In the genomic region with DNA sequence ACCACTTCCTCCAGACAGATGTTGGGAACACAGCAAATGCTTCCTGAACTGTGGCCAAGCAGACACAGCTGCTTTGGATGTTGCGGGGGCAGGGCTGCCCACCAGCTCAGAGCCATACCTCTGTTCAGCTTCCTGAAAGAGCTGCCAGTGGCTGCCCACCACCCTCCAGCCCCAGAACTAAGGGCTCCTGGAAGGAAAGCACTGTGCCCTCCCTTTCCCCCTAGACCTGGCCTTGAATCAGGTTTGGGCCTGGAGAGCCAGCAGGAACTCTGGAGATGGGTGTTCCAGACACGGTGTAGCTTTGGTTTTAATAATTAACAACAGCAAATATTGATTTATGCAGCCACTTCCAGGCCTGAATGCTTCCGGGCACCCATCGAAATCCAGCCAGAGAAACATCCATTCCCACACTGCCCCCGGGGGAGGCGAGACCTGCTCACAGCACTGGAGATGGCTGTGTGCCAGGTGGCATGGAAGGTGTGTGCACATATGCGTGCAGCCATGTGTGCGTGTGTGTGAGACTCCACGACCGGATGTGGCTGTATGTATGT, we compare ENCODE assay signal across 10 cellular contexts. TPM values are rescaled to one million over a fixed set of nuclear protein-coding genes. Genes with fewer than 3 reads are reported as not detected.
A peak's percentile ranks its signal among the peaks of the same experiment; 100 is the strongest.
DNase-seq lines count a peak whose midpoint lies in the region; ATAC-seq and TF ChIP-seq lines count a peak whose summit lies in the region.
"Had no signal": no experiment of that assay in that cellular context is flagged by ENCODE, and none has a peak within 500 bp of the region (broad histone marks: within the 10 kb centered on the region; RNA-seq: fewer than 3 reads in every experiment).

No MANE protein-coding gene starts in this region.

- H3K27me3 ChIP-seq in SK-N-SH (ENCODE audit: insufficient read depth) (no peaks in the 10 kb centered on the region), PC-3 (ENCODE audit: low read length) (no peaks in the 10 kb centered on the region), upper lobe of right lung (peaks cover 23% of the 10 kb centered on the region)

- H3K9me3 ChIP-seq in SK-N-SH (no peaks in the 10 kb centered on the region), PC-3 (ENCODE audit: low read length) (no peaks in the 10 kb centered on the region), upper lobe of right lung (no peaks in the 10 kb centered on the region)

- no peaks in the 10 kb centered on the region for H3K9me3 Mint-ChIP-seq in activated CD4-positive, alpha-beta memory T cell treated with anti-CD3 and anti-CD28 coated beads, Interleukin-2, amount 10 ng/mL, durations not matched to agents 7 days and 5 days
- H3K9me3 Mint-ChIP-seq: stimulated activated naive B cell treated with anti-CD40 and anti-IgM and Interleukin-4, amounts not matched to agents 10 μg/mL and 1 μg/mL and 100 μg/mL, for 72 hours had no signal

- ATAC-seq in SK-N-SH treated with all-trans-retinoic acid at 6 μM for 48 hours (no peak), PC-3 (no peak), upper lobe of right lung (peak; percentile 65), HG02840 (IDR thresholded peaks at IDR 0.05; ENCODE audit: low FRiP score, unreplicated experiment) (no peak), HG03457 (IDR thresholded peaks at IDR 0.05; ENCODE audit: unreplicated experiment) (no peak)
- ATAC-seq: activated CD8-positive, alpha-beta T cell treated with anti-CD3 and anti-CD28 coated beads, Interleukin-2, amount 10 ng/mL, durations not matched to agents 7 days and 5 days had no signal

- no peaks in the 10 kb centered on the region for H3K79me2 ChIP-seq in SK-N-SH (ENCODE audit: insufficient read depth)
- H3K79me2 ChIP-seq in PC-3 (ENCODE audit: low read length): no peaks in the 10 kb centered on the region

- no peaks in the 10 kb centered on the region for H3F3A ChIP-seq in SK-N-SH (replicated peaks; ENCODE audit: insufficient read depth)
- no peaks in the 10 kb centered on the region for H3F3A ChIP-seq in PC-3 (ENCODE audit: low read length, unreplicated experiment)

- H4K20me1 ChIP-seq in SK-N-SH (ENCODE audit: insufficient read depth): no peaks in the 10 kb centered on the region
- H4K20me1 ChIP-seq in PC-3 (ENCODE audit: low read length): no peaks in the 10 kb centered on the region

- H3K9me2 ChIP-seq in SK-N-SH (no peaks in the 10 kb centered on the region), PC-3 (replicated peaks; ENCODE audit: low read length) (no peaks in the 10 kb centered on the region)

- H3K27me3 Mint-ChIP-seq in activated CD4-positive, alpha-beta memory T cell treated with anti-CD3 and anti-CD28 coated beads, Interleukin-2, amount 10 ng/mL, durations not matched to agents 7 days and 5 days: peaks cover 15% of the 10 kb centered on the region

- no TSS peak for BruUV-seq in PC-3 (replicated peaks; lab: Mats Ljungman, UMichigan)

- no peaks in the 10 kb centered on the region for H3K36me3 ChIP-seq in SK-N-SH (replicated peaks in 1 of 2; ENCODE audit: control insufficient read depth in 1 of 2, insufficient read depth in 2 of 2, low read length in 1 of 2)
- no peaks in the 10 kb centered on the region for H3K36me3 ChIP-seq in PC-3 (ENCODE audit: low read depth, low read length)
- H3K36me3 ChIP-seq in upper lobe of right lung: no peaks in the 10 kb centered on the region

- H3K27ac Mint-ChIP-seq in activated CD4-positive, alpha-beta memory T cell treated with anti-CD3 and anti-CD28 coated beads, Interleukin-2, amount 10 ng/mL, durations not matched to agents 7 days and 5 days: no peak overlapping the region
- H3K27ac Mint-ChIP-seq: activated CD8-positive, alpha-beta T cell treated with anti-CD3 and anti-CD28 coated beads, Interleukin-2, amount 10 ng/mL, durations not matched to agents 7 days and 5 days; stimulated activated naive B cell treated with anti-CD40 and anti-IgM and Interleukin-4, amounts not matched to agents 10 μg/mL and 1 μg/mL and 100 μg/mL, for 72 hours had no signal

- no peak for TF ChIP-seq RAD21 in SK-N-SH (IDR thresholded peaks at IDR 0.05; ENCODE audit: low read length)

- POLR2A ChIA-PET in SK-N-SH (lab: Yijun Ruan, JAX): no interaction called here
- POLR2A ChIA-PET in PC-3 (lab: Charles Lee; ENCODE audit: unreplicated experiment): no interaction called here
- POLR2A ChIA-PET in activated CD4-positive, alpha-beta memory T cell treated with anti-CD3 and anti-CD28 coated beads, Interleukin-2, amount 10 ng/mL, durations not matched to agents 7 days and 5 days (lab: Charles Lee): no interaction called here

- DNase-seq in SK-N-SH (peak; percentile 79), PC-3 (peak; percentile 8), left kidney (ENCODE audit: low read depth, low spot score) (peak; percentile 69), upper lobe of right lung (peak; percentile 94)
- no peak for DNase-seq in activated CD4-positive, alpha-beta memory T cell treated with anti-CD3 and anti-CD28 coated beads, Interleukin-2, amount 10 ng/mL, durations not matched to agents 7 days and 5 days
- DNase-seq: activated CD8-positive, alpha-beta T cell treated with anti-CD3 and anti-CD28 coated beads, Interleukin-2, amount 10 ng/mL, durations not matched to agents 7 days and 5 days; stimulated activated naive B cell treated with anti-CD40 and anti-IgM and Interleukin-4, amounts not matched to agents 10 μg/mL and 1 μg/mL and 100 μg/mL, for 72 hours had no signal

- no peak overlapping the region for H2AFZ ChIP-seq in SK-N-SH (ENCODE audit: low read depth)
- H2AFZ ChIP-seq in PC-3 (ENCODE audit: low read length): no peak overlapping the region; the same call in 1 of the 2 replicates

- H3K4me1 Mint-ChIP-seq in activated CD4-positive, alpha-beta memory T cell treated with anti-CD3 and anti-CD28 coated beads, Interleukin-2, amount 10 ng/mL, durations not matched to agents 7 days and 5 days: peaks cover 6% of the 10 kb centered on the region

- H3K4me1 ChIP-seq in SK-N-SH (ENCODE audit: control insufficient read depth in 1 of 2, insufficient read depth in 2 of 2, low read depth in 1 of 2, low read length in 1 of 2) (peaks cover 0 to 79% of the 10 kb centered on the region in 2 experiments; a peak in 1 of 4 replicates), PC-3 (ENCODE audit: insufficient read depth, low read length) (peaks cover 44% of the 10 kb centered on the region), upper lobe of right lung (no peaks in the 10 kb centered on the region)

- CTCF ChIA-PET in SK-N-SH (lab: Yijun Ruan, JAX) (interaction anchor here (1.0 to 3.0 kb wide), 2 partner anchors 75 to 255 kb away, joined by 3 to 8 read pairs; no protein-coding TSS in a partner anchor), PC-3 (lab: Charles Lee) (no interaction called here)
- CTCF ChIA-PET in activated CD4-positive, alpha-beta memory T cell treated with anti-CD3 and anti-CD28 coated beads, Interleukin-2, amount 10 ng/mL, durations not matched to agents 7 days and 5 days (lab: Charles Lee): interaction anchor here (0.8 kb wide), 1 partner anchor 36 kb away, joined by 3 read pairs; no protein-coding TSS in a partner anchor

- H3K4me3 ChIP-seq in SK-N-SH (ENCODE audit: low read depth in 2 of 2, low read length in 1 of 2): no peak overlapping the region
- no peak overlapping the region for H3K4me3 ChIP-seq in PC-3 (ENCODE audit: low read length)
- no peak overlapping the region for H3K4me3 ChIP-seq in upper lobe of right lung

- no peak overlapping the region for H3K4me3 Mint-ChIP-seq in activated CD4-positive, alpha-beta memory T cell treated with anti-CD3 and anti-CD28 coated beads, Interleukin-2, amount 10 ng/mL, durations not matched to agents 7 days and 5 days

- no peak overlapping the region for H3K9ac ChIP-seq in SK-N-SH
- H3K9ac ChIP-seq in PC-3 (ENCODE audit: low read length): no peak overlapping the region

- WGBS in SK-N-SH (ENCODE audit: low lambda C conversion rate): 56% methylated on average over 7 of the region's 10 CpGs

- H3K36me3 Mint-ChIP-seq in activated CD4-positive, alpha-beta memory T cell treated with anti-CD3 and anti-CD28 coated beads, Interleukin-2, amount 10 ng/mL, durations not matched to agents 7 days and 5 days (ENCODE audit: low read depth): no peaks in the 10 kb centered on the region
- H3K36me3 Mint-ChIP-seq: stimulated activated naive B cell treated with anti-CD40 and anti-IgM and Interleukin-4, amounts not matched to agents 10 μg/mL and 1 μg/mL and 100 μg/mL, for 72 hours had no signal

- TF ChIP-seq EP300 in SK-N-SH (IDR thresholded peaks at IDR 0.05; ENCODE audit: borderline replicate concordance in 1 of 2, low read depth in 1 of 2, low read length in 1 of 2): peak in 1 of 2 experiments; percentile 70; a peak in 2 of 4 replicates

- intact Hi-C loops in PC-3 (cut with micrococcal nuclease) (no loop called here), upper lobe of right lung (cut with DNase I) (no loop called here)

- H3K27ac ChIP-seq in SK-N-SH (ENCODE audit: low read depth in 2 of 2, low read length in 1 of 2) (peak overlapping the region in 1 of 2 experiments; percentile 95; a peak in 2 of 4 replicates), PC-3 (ENCODE audit: low read length) (peak overlapping the region; percentile 21; the same call in 1 of the 2 replicates), upper lobe of right lung (peak overlapping the region; percentile 48)

- H3K4me2 ChIP-seq in SK-N-SH: no peak overlapping the region
- H3K4me2 ChIP-seq in PC-3 (ENCODE audit: low read length): 0 out of 2 replicates have a peak overlapping the region, but pooled peaks have one; percentile 73

- TF ChIP-seq CTCF in SK-N-SH (IDR thresholded peaks at IDR 0.05) (no peak), PC-3 (conservative IDR thresholded peaks at IDR 0.05; ENCODE audit: low read depth, low read length) (no peak), upper lobe of right lung (IDR thresholded peaks at IDR 0.05) (no peak)

TF ChIP-seq in SK-N-SH, 30 proteins besides CTCF, POLR2A, EP300 and RAD21 (continues in another document):
- TF ChIP-seq SMC3 (IDR thresholded peaks at IDR 0.05; ENCODE audit: low read depth, low read length): no peak
- TF ChIP-seq, protein P1, sequence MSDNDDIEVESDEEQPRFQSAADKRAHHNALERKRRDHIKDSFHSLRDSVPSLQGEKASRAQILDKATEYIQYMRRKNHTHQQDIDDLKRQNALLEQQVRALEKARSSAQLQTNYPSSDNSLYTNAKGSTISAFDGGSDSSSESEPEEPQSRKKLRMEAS (IDR thresholded peaks at IDR 0.05; ENCODE audit: low read depth): no peak

TF ChIP-seq in SK-N-SH treated with all-trans-retinoic acid at 6 μM for 48 hours, 23 proteins besides CTCF, POLR2A, EP300 and RAD21 (continues in another document):
- TF ChIP-seq GLIS3 (CRISPR knock-in tag; IDR thresholded peaks at IDR 0.05) (no peak), ARNTL (CRISPR knock-in tag; IDR thresholded peaks at IDR 0.05; ENCODE audit: borderline replicate concordance, low read depth) (no peak), BACH2 (CRISPR knock-in tag; IDR thresholded peaks at IDR 0.05; ENCODE audit: borderline replicate concordance) (no peak), PPARA (CRISPR knock-in tag; IDR thresholded peaks at IDR 0.05; ENCODE audit: borderline replicate concordance) (no peak), ISL1 (CRISPR knock-in tag; IDR thresholded peaks at IDR 0.05) (no peak)

RNA-seq across cellular contexts. Expression of a gene that starts 45.7 kb away (rescaled TPM):
- polyA plus RNA-seq in SK-N-SH (2012; rRNA removed): 0.78 and 0.99 TPM in 2 replicates
- 0.53 and 0.84 TPM in 2 replicates for polyA plus RNA-seq in SK-N-SH (2012; cell fraction: cytosol; rRNA removed)
- 0.89 and 1.3 TPM in 2 replicates for polyA plus RNA-seq in SK-N-SH (2012; cell fraction: nucleus; rRNA removed)
- total RNA-seq in PC-3 (2014; rRNA removed) (12.1 and 12.3 TPM in 2 replicates), upper lobe of right lung (62.4 TPM)
- total RNA-seq in activated CD4-positive, alpha-beta memory T cell treated with anti-CD3 and anti-CD28 coated beads, Interleukin-2, amount 10 ng/mL, durations not matched to agents 7 days and 5 days: under 1 TPM in 1 of 2 experiments, not detected in 1; 0.15 TPM

Comparison
In these comparisons a context has a peak if more than half of its experiments do, and no peak if none do; other contexts are left out.
1. RNA of a gene that starts 45.7 kb away (total RNA-seq): 62.4 TPM in upper lobe of right lung (single experiment) and 12.1 to 12.3 TPM in PC-3; 0.15 TPM in activated CD4-positive, alpha-beta memory T cell treated with anti-CD3 and anti-CD28 coated beads, Interleukin-2, amount 10 ng/mL, durations not matched to agents 7 days and 5 days; every median in the first group is over 10 times any median in the second.